Comparison of ENCODE assay signal across 24 cellular contexts in genomic region chr7:120993011-120993574, GRCh38. TPM values are rescaled to one million over a fixed set of nuclear protein-coding genes. Genes with fewer than 3 reads are reported as not detected.
DNase-seq lines count a peak whose midpoint lies in the region; ATAC-seq and TF ChIP-seq lines count a peak whose summit lies in the region.
"Had no signal": no experiment of that assay in that cellular context is flagged by ENCODE, and none has a peak within 500 bp of the region (broad histone marks: within the 10 kb centered on the region; RNA-seq: fewer than 3 reads in every experiment).

No MANE protein-coding gene starts in this region.

- peak overlapping the region; percentile 79 for H3K4me2 ChIP-seq in fibroblast of lung (ENCODE audit: extremely low read depth, insufficient read depth, low read length)

- H3K27ac ChIP-seq in left ventricle myocardium inferior (replicated peaks) (peak overlapping the region; percentile 94), fibroblast of lung (ENCODE audit: insufficient read depth, low read length) (peak overlapping the region; percentile 78), psoas muscle (peak overlapping the region; percentile 94), aorta (ENCODE audit: low read depth in 1 of 2, low read length in 2 of 2) (peak overlapping the region in 1 of 2 donors; percentile 43)
- H3K27ac ChIP-seq: BLaER1 treated with 17β-estradiol and CSF1 and Interleukin-3, amounts not matched to agents 10 nM and 100 nM; brain microvascular endothelial cell; colonic mucosa; neutrophil had no signal

- H3K4me3 Mint-ChIP-seq in activated CD8-positive, alpha-beta T cell treated with anti-CD3 and anti-CD28 coated beads for 36 hours = no peak overlapping the region
- H3K4me3 Mint-ChIP-seq: activated naive CD8-positive, alpha-beta T cell; activated T-helper 1 cell treated with anti-CD3 and anti-CD28 coated beads, Interleukin-12 subunit alpha, Interleukin-12 subunit beta, Interleukin-2, Interleukin-4 antibody, amounts not matched to agents 30 ng/mL and 10 ng/mL and 1 ng/mL, durations not matched to agents 14 hours and 24 hours and 36 hours; IgD-negative memory B cell; stimulated activated memory B cell treated with anti-CD40 and anti-IgM and Interleukin-4, amounts not matched to agents 10 μg/mL and 1 μg/mL and 100 μg/mL, for 72 hours had no signal

- CTCF ChIA-PET in activated CD8-positive, alpha-beta T cell treated with anti-CD3 and anti-CD28 coated beads for 36 hours (lab: Charles Lee) = no interaction called here

- H3K4me1 ChIP-seq in left ventricle myocardium inferior (peaks cover 87% of the 10 kb centered on the region), fibroblast of lung (ENCODE audit: control insufficient read depth, extremely low read depth, insufficient read depth, low read length) (peaks cover 9% of the 10 kb centered on the region), psoas muscle (peaks cover 43% of the 10 kb centered on the region), aorta (ENCODE audit: control insufficient read depth in 1 of 2, insufficient read depth in 2 of 2, low read length in 2 of 2) (peaks cover 7% of the 10 kb centered on the region in 2 donors)
- H3K4me1 ChIP-seq: colonic mucosa had no signal

- no peaks in the 10 kb centered on the region for H4K20me1 ChIP-seq in fibroblast of lung (ENCODE audit: control insufficient read depth, extremely low read depth, insufficient read depth, low read length)

- H3K27me3 ChIP-seq in left ventricle myocardium inferior (ENCODE audit: low read depth) = no peaks in the 10 kb centered on the region
- H3K27me3 ChIP-seq in fibroblast of lung (ENCODE audit: control insufficient read depth, insufficient read depth, low read length) = no peaks in the 10 kb centered on the region
- H3K27me3 ChIP-seq in psoas muscle (ENCODE audit: insufficient read depth in 3 of 3, low read length in 2 of 3) = no peaks in the 10 kb centered on the region
- H3K27me3 ChIP-seq in aorta (ENCODE audit: control insufficient read depth in 1 of 2, insufficient read depth in 2 of 2, low read length in 1 of 2) = no peaks in the 10 kb centered on the region
- H3K27me3 ChIP-seq: brain microvascular endothelial cell, colonic mucosa had no signal

- H3K27ac Mint-ChIP-seq in activated CD8-positive, alpha-beta T cell treated with anti-CD3 and anti-CD28 coated beads for 36 hours = no peak overlapping the region
- H3K27ac Mint-ChIP-seq: activated naive CD8-positive, alpha-beta T cell; activated T-helper 1 cell treated with anti-CD3 and anti-CD28 coated beads, Interleukin-12 subunit alpha, Interleukin-12 subunit beta, Interleukin-2, Interleukin-4 antibody, amounts not matched to agents 30 ng/mL and 10 ng/mL and 1 ng/mL, durations not matched to agents 14 hours and 24 hours and 36 hours; IgD-negative memory B cell; stimulated activated memory B cell treated with anti-CD40 and anti-IgM and Interleukin-4, amounts not matched to agents 10 μg/mL and 1 μg/mL and 100 μg/mL, for 72 hours had no signal

- no peak for ATAC-seq in left ventricle myocardium superior
- no peak for ATAC-seq in psoas muscle
- ATAC-seq in aorta (ENCODE audit: low FRiP score) = no peak
- no peak for ATAC-seq in omental fat pad (ENCODE audit: low FRiP score)
- ATAC-seq in activated CD8-positive, alpha-beta T cell treated with anti-CD3 and anti-CD28 coated beads for 36 hours = no peak
- ATAC-seq: left colon; stimulated activated memory B cell treated with anti-CD40 and anti-IgM and Interleukin-4, amounts not matched to agents 10 μg/mL and 1 μg/mL and 100 μg/mL, for 72 hours had no signal

- TF ChIP-seq CTCF in left ventricle myocardium inferior (IDR thresholded peaks at IDR 0.05; ENCODE audit: borderline replicate concordance) = no peak
- TF ChIP-seq CTCF in fibroblast of lung (conservative IDR thresholded peaks at IDR 0.05 in 1 of 2, IDR thresholded peaks at IDR 0.05 in 1 of 2; ENCODE audit: low read depth in 1 of 2, low read length in 2 of 2) = no peak
- TF ChIP-seq CTCF in psoas muscle (IDR thresholded peaks at IDR 0.05) = no peak
- no peak for TF ChIP-seq CTCF in omental fat pad (IDR thresholded peaks at IDR 0.05)
- TF ChIP-seq CTCF in activated CD8-positive, alpha-beta T cell treated with anti-CD3 and anti-CD28 coated beads for 36 hours (IDR thresholded peaks at IDR 0.05) = no peak

- H2AFZ ChIP-seq in fibroblast of lung (ENCODE audit: low read length) = no peak overlapping the region

- H3K9me3 ChIP-seq in left ventricle myocardium inferior (replicated peaks) (no peaks in the 10 kb centered on the region), fibroblast of lung (ENCODE audit: control insufficient read depth, insufficient read depth, low read depth, low read length) (no peaks in the 10 kb centered on the region), psoas muscle (no peaks in the 10 kb centered on the region), aorta (ENCODE audit: control insufficient read depth, low read length) (no peaks in the 10 kb centered on the region)
- H3K9me3 ChIP-seq: BLaER1 treated with 17β-estradiol and CSF1 and Interleukin-3, amounts not matched to agents 10 nM and 100 nM; colonic mucosa; HAP-1; neutrophil had no signal

- peaks cover 36% of the 10 kb centered on the region for H3K27me3 Mint-ChIP-seq in activated CD8-positive, alpha-beta T cell treated with anti-CD3 and anti-CD28 coated beads for 36 hours

- H3K4me1 Mint-ChIP-seq in activated CD8-positive, alpha-beta T cell treated with anti-CD3 and anti-CD28 coated beads for 36 hours (ENCODE audit: low read depth) = peaks cover 17% of the 10 kb centered on the region

- intact Hi-C loops in left ventricle myocardium inferior (cut with micrococcal nuclease) = no loop called here
- intact Hi-C loops in left ventricle myocardium superior (cut with micrococcal nuclease) = no loop called here
- intact Hi-C loops in psoas muscle (cut with DNase I) = no loop called here
- intact Hi-C loops in aorta (cut with DNase I) = loop anchor here in 1 of 2 donors (5.0 kb wide), 1 partner anchor 44 kb away; no protein-coding TSS in a partner anchor
- intact Hi-C loops in activated CD8-positive, alpha-beta T cell treated with anti-CD3 and anti-CD28 coated beads for 36 hours (cut with micrococcal nuclease) = no loop called here

- POLR2A ChIA-PET in activated CD8-positive, alpha-beta T cell treated with anti-CD3 and anti-CD28 coated beads for 36 hours (lab: Charles Lee) = no interaction called here

- H3K9me3 Mint-ChIP-seq in activated CD8-positive, alpha-beta T cell treated with anti-CD3 and anti-CD28 coated beads for 36 hours = no peaks in the 10 kb centered on the region
- H3K9me3 Mint-ChIP-seq: activated T-helper 1 cell treated with anti-CD3 and anti-CD28 coated beads, Interleukin-12 subunit alpha, Interleukin-12 subunit beta, Interleukin-2, Interleukin-4 antibody, amounts not matched to agents 30 ng/mL and 10 ng/mL and 1 ng/mL, durations not matched to agents 14 hours and 24 hours and 36 hours; IgD-negative memory B cell; stimulated activated memory B cell treated with anti-CD40 and anti-IgM and Interleukin-4, amounts not matched to agents 10 μg/mL and 1 μg/mL and 100 μg/mL, for 72 hours had no signal

- H3K79me2 ChIP-seq in fibroblast of lung (ENCODE audit: control insufficient read depth, insufficient read depth, low read length) = peaks cover 80% of the 10 kb centered on the region

- DNase-seq in left ventricle myocardium inferior = no peak
- DNase-seq in left ventricle myocardium superior = no peak
- DNase-seq in fibroblast of lung (ENCODE audit: low read depth in 2 of 2) = peak in 1 of 2 donors; percentile 41
- DNase-seq in psoas muscle = no peak
- DNase-seq in aorta = no peak
- no peak for DNase-seq in omental fat pad (ENCODE audit: low spot score)
- DNase-seq in RKO (ENCODE audit: low spot score) = no peak
- no peak for DNase-seq in activated CD8-positive, alpha-beta T cell treated with anti-CD3 and anti-CD28 coated beads for 36 hours
- DNase-seq: activated CD4-positive, alpha-beta T cell treated with anti-CD3 and anti-CD28 coated beads for 1 hour; brain microvascular endothelial cell; colonic mucosa; DMS 273 treated with DMSO at 0.1 percent for 48 hours; GDM1; left colon; NCI-H1694; NCI-H2227 treated with DMSO at 0.1 percent for 48 hours; T1000 had no signal

- H3K36me3 Mint-ChIP-seq in activated CD8-positive, alpha-beta T cell treated with anti-CD3 and anti-CD28 coated beads for 36 hours (ENCODE audit: low read depth) = no peaks in the 10 kb centered on the region
- H3K36me3 Mint-ChIP-seq: activated naive CD8-positive, alpha-beta T cell; IgD-negative memory B cell; stimulated activated memory B cell treated with anti-CD40 and anti-IgM and Interleukin-4, amounts not matched to agents 10 μg/mL and 1 μg/mL and 100 μg/mL, for 72 hours had no signal

- H3K4me3 ChIP-seq in left ventricle myocardium inferior (peak overlapping the region; percentile 74), fibroblast of lung (replicated peaks in 1 of 4; ENCODE audit: control extremely low read depth in 1 of 4, insufficient read depth in 1 of 4, low read depth in 3 of 4, low read length in 4 of 4) (peak overlapping the region; percentile 74 to 98 (median 90)), psoas muscle (peak overlapping the region; percentile 75), aorta (ENCODE audit: low read length in 2 of 2) (peak overlapping the region; percentile 47 to 59)
- H3K4me3 ChIP-seq: BLaER1 treated with 17β-estradiol and CSF1 and Interleukin-3, amounts not matched to agents 10 nM and 100 nM; colonic mucosa; HAP-1 had no signal

- H3K9ac ChIP-seq in fibroblast of lung (ENCODE audit: insufficient read depth, low read length) = no peak overlapping the region
- H3K9ac ChIP-seq: BLaER1 treated with 17β-estradiol and CSF1 and Interleukin-3, amounts not matched to agents 10 nM and 100 nM had no signal

- H3K36me3 ChIP-seq in left ventricle myocardium inferior = no peaks in the 10 kb centered on the region
- H3K36me3 ChIP-seq in fibroblast of lung (ENCODE audit: control insufficient read depth, insufficient read depth, low read length) = no peaks in the 10 kb centered on the region
- H3K36me3 ChIP-seq in psoas muscle (ENCODE audit: insufficient read depth in 1 of 2, low read depth in 1 of 2) = no peaks in the 10 kb centered on the region
- H3K36me3 ChIP-seq in aorta (ENCODE audit: control insufficient read depth in 1 of 2, insufficient read depth in 2 of 2, low read length in 1 of 2) = no peaks in the 10 kb centered on the region
- H3K36me3 ChIP-seq: BLaER1 treated with 17β-estradiol and CSF1 and Interleukin-3, amounts not matched to agents 10 nM and 100 nM; brain microvascular endothelial cell; colonic mucosa; HAP-1; neutrophil had no signal

RNA-seq across cellular contexts. Expression of gene CPED1, which starts 4.6 kb away (rescaled TPM):
- total RNA-seq in left ventricle myocardium inferior = 33.8 TPM
- 32.8 TPM for total RNA-seq in left ventricle myocardium superior
- total RNA-seq in fibroblast of lung = 84.0 and 196 TPM in 2 replicates
- 70.2 and 83.2 TPM in 2 replicates for polyA plus RNA-seq in fibroblast of lung
- 46.2 and 59.8 TPM in 2 replicates for polyA plus RNA-seq in fibroblast of lung (2012)
- polyA minus RNA-seq in fibroblast of lung (ENCODE audit: low replicate concordance) = 142 and 352 TPM in 2 replicates
- total RNA-seq in psoas muscle = 10 to 100 TPM; 12.0 to 39.2 (median 23.1) TPM
- polyA plus RNA-seq in psoas muscle = 10 to 100 TPM in 1 of 3 donors, 1 to 10 TPM in 1, under 1 TPM in 1; 0.90 to 11.7 (median 4.9) TPM
- 100 to 1,000 TPM; 119 to 201 TPM for total RNA-seq in aorta
- 10 to 100 TPM; 35.3 to 39.5 TPM for polyA plus RNA-seq in aorta
- total RNA-seq in omental fat pad = 10 to 100 TPM; 24.9 to 63.9 (median 40.9) TPM
- not detected for total RNA-seq in activated CD8-positive, alpha-beta T cell treated with anti-CD3 and anti-CD28 coated beads for 36 hours
- total RNA-seq: activated T-helper 1 cell treated with anti-CD3 and anti-CD28 coated beads, Interleukin-12 subunit alpha, Interleukin-12 subunit beta, Interleukin-2, Interleukin-4 antibody, amounts not matched to agents 30 ng/mL and 10 ng/mL and 1 ng/mL, durations not matched to agents 14 hours and 24 hours and 36 hours had no signal

RNA-seq across cellular contexts. Expression of gene ING3, which starts 42.5 kb away (rescaled TPM):
- total RNA-seq in left ventricle myocardium inferior (13.4 TPM), left ventricle myocardium superior (14.3 TPM), fibroblast of lung (13.1 and 17.5 TPM in 2 replicates), psoas muscle (10 to 100 TPM in 1 of 4 donors, 1 to 10 TPM in 3; 7.1 to 10.1 (median 9.6) TPM), aorta (10 to 100 TPM; 15.9 to 16.0 TPM), omental fat pad (10 to 100 TPM; 15.5 to 25.1 (median 17.1) TPM)
- polyA plus RNA-seq in fibroblast of lung (14.5 and 16.6 TPM in 2 replicates), psoas muscle (1 to 10 TPM; 5.5 to 8.3 (median 6.2) TPM), aorta (10 to 100 TPM in 1 of 2 donors, 1 to 10 TPM in 1; 7.5 to 15.4 TPM)
- polyA plus RNA-seq in fibroblast of lung (2012) = 9.7 TPM in 2 replicates
- polyA minus RNA-seq in fibroblast of lung (ENCODE audit: low replicate concordance) = 0.63 and 0.86 TPM in 2 replicates
- 10 to 100 TPM; 21.7 to 24.1 TPM for total RNA-seq in activated CD8-positive, alpha-beta T cell treated with anti-CD3 and anti-CD28 coated beads for 36 hours

Comparison
In these comparisons a context has a peak if more than half of its experiments do, and no peak if none do; other contexts are left out.
1. RNA of gene CPED1, which starts 4.6 kb away (total RNA-seq): 119 to 201 TPM in aorta, 84.0 to 196 TPM in fibroblast of lung, 24.9 to 63.9 TPM in omental fat pad, 33.8 TPM in left ventricle myocardium inferior (single experiment), 12.0 to 39.2 TPM in psoas muscle and 32.8 TPM in left ventricle myocardium superior (single experiment); not detected in activated CD8-positive, alpha-beta T cell treated with anti-CD3 and anti-CD28 coated beads for 36 hours; every median in the first group is over 10 times any median in the second.
2. Peak in every context shown above with its lines, with median percentiles within 50 percentile points of each other: H3K4me3 ChIP-seq.